In the genomic region with DNA sequence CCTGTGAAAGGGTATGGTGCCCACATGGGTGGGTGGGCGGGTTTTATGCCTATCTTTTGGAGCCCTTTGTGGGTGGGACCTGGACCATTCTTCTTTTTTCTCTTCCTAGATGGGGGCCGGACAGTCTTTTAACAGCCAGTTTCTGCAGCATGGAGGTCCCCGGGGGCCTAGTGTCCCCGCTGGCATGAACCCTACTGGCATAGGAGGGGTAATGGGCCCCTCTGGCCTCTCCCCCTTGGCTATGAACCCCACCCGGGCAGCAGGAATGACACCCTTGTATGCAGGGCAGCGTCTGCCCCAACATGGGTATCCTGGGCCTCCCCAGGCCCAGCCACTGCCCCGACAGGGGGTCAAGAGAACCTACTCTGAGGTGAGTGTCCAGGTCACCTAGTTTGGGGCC, we compare ENCODE assay signal across 14 cellular contexts. TPM values are rescaled to one million over a fixed set of nuclear protein-coding genes. Genes with fewer than 3 reads are reported as not detected.
DNase-seq lines count a peak whose midpoint lies in the region; ATAC-seq lines count a peak whose summit lies in the region.
"Had no signal": no experiment of that assay in that cellular context is flagged by ENCODE, and none has a peak within 500 bp of the region (broad histone marks: within the 10 kb centered on the region; RNA-seq: fewer than 3 reads in every experiment).

No MANE protein-coding gene starts in this region.

- H3K4me1 ChIP-seq in trophoblast cell (ENCODE audit: control insufficient read depth in 1 of 2, insufficient read depth in 2 of 2, low read length in 2 of 2) = no peaks in the 10 kb centered on the region
- H3K4me1 ChIP-seq: Caco-2 had no signal

- ATAC-seq in GM21423 (IDR thresholded peaks at IDR 0.05; ENCODE audit: unreplicated experiment) = no peak
- ATAC-seq: A549, GM12878 had no signal

- no peak overlapping the region for H3K4me3 ChIP-seq in H7 (ENCODE audit: insufficient read depth, low read depth, low read length)
- H3K4me3 ChIP-seq in trophoblast cell (ENCODE audit: low read depth, low read length) = no peak overlapping the region
- H3K4me3 ChIP-seq: A549, BLaER1, GM12878, GM23248 had no signal

- no peaks in the 10 kb centered on the region for H3K79me2 ChIP-seq in trophoblast cell (ENCODE audit: control insufficient read depth, insufficient read depth, low read length, poor library complexity)

- H3K36me3 ChIP-seq in H7 (replicated peaks; ENCODE audit: control insufficient read depth, insufficient read depth, low read length) (peaks cover 23% of the 10 kb centered on the region), trophoblast cell (ENCODE audit: control insufficient read depth in 1 of 2, insufficient read depth in 2 of 2, low read length in 2 of 2) (peaks cover 39 to 42% of the 10 kb centered on the region in 2 experiments)

- H4K91ac ChIP-seq in trophoblast cell (ENCODE audit: low read depth, low read length) = no peak overlapping the region

- no peak overlapping the region for H3K23ac ChIP-seq in trophoblast cell (ENCODE audit: low read length)

- no peak overlapping the region for H3K9ac ChIP-seq in trophoblast cell (ENCODE audit: low read length)
- H3K9ac ChIP-seq: BLaER1, GM23248, KMS-11 had no signal

- H2AFZ ChIP-seq in trophoblast cell (ENCODE audit: insufficient read depth, low read length, poor library complexity) = no peak overlapping the region
- H2AFZ ChIP-seq: GM23248 had no signal

- H3K27me3 ChIP-seq in H7 (ENCODE audit: control insufficient read depth, insufficient read depth, low read length) (no peaks in the 10 kb centered on the region), trophoblast cell (ENCODE audit: insufficient read depth, low read length) (no peaks in the 10 kb centered on the region)
- H3K27me3 ChIP-seq: BLaER1 had no signal

- no peak overlapping the region for H3K18ac ChIP-seq in trophoblast cell (ENCODE audit: low read length)

- no peak overlapping the region for H3K4me2 ChIP-seq in trophoblast cell (ENCODE audit: low read length)
- H3K4me2 ChIP-seq: A549, BLaER1, KMS-11 had no signal

- H4K8ac ChIP-seq in trophoblast cell (ENCODE audit: low read depth, low read length) = no peak overlapping the region

- H3K9me3 ChIP-seq in trophoblast cell (ENCODE audit: insufficient read depth, low read depth, low read length) = peaks cover 6% of the 10 kb centered on the region
- H3K9me3 ChIP-seq: A549, BLaER1, Caco-2 had no signal

- DNase-seq in GM03348 (ENCODE audit: low spot score) (peak; percentile 1), H7 (peak; percentile 33), epidermal melanocyte (ENCODE audit: insufficient read length, low spot score) (peak; percentile 13), trophoblast cell (no peak)
- no peak for DNase-seq in stimulated activated naive CD4-positive, alpha-beta T cell (lab: John Stamatoyannopoulos, UW)
- DNase-seq: AML-193; CD8-positive, alpha-beta memory T cell; GM23248 had no signal

- no peaks in the 10 kb centered on the region for H3K79me1 ChIP-seq in trophoblast cell (ENCODE audit: low read length)

- H2AK5ac ChIP-seq in trophoblast cell (ENCODE audit: low read length) = no peak overlapping the region

- H2BK5ac ChIP-seq in trophoblast cell (ENCODE audit: low read depth, low read length, poor library complexity) = no peak overlapping the region

- no peak overlapping the region for H2BK12ac ChIP-seq in trophoblast cell (ENCODE audit: low read length)

- no CpG with 5 or more reads among the region's 7 CpGs for WGBS in trophoblast cell (ENCODE audit: extremely low coverage, insufficient coverage, insufficient read length)

- no peak overlapping the region for H3K4ac ChIP-seq in trophoblast cell (ENCODE audit: low read depth, low read length)

- H3K14ac ChIP-seq in trophoblast cell (ENCODE audit: low read length) = no peak overlapping the region

- H4K12ac ChIP-seq in trophoblast cell (ENCODE audit: low read depth, low read length) = no peak overlapping the region

- H2BK120ac ChIP-seq in trophoblast cell (ENCODE audit: insufficient read depth, low read length, poor library complexity) = no peak overlapping the region

- no peak overlapping the region for H3K27ac ChIP-seq in trophoblast cell (ENCODE audit: low read depth, low read length)
- H3K27ac ChIP-seq: A549, BLaER1, GM23248, KMS-11 had no signal

RNA-seq across cellular contexts. Expression of a gene that starts 9.1 kb away (rescaled TPM):
- total RNA-seq in H7 (2014; rRNA removed; shearing (Covaris generic)) = 16.6 and 17.9 TPM in 2 replicates
- polyA plus RNA-seq in trophoblast cell (2013) = 27.0 and 27.4 TPM in 2 replicates

RNA-seq across cellular contexts. Expression of a gene that starts 38.7 kb away (rescaled TPM):
- 3,731 and 4,122 TPM in 2 replicates for total RNA-seq in H7 (2014; rRNA removed; shearing (Covaris generic))
- 1,607 and 1,645 TPM in 2 replicates for polyA plus RNA-seq in trophoblast cell (2013)

Comparison
In these comparisons a context has a peak if more than half of its experiments do, and no peak if none do; other contexts are left out.
1. DNase-seq: peak in GM03348 (single experiment), H7 (single experiment) and epidermal melanocyte (single experiment); none in stimulated activated naive CD4-positive, alpha-beta T cell (0 of 6) and trophoblast cell (0 of 2).